In genomic region chr10:79826131-79826495, GRCh38 we compare ENCODE assay signal across 8 cellular contexts. TPM values are rescaled to one million over a fixed set of nuclear protein-coding genes. Genes with fewer than 3 reads are reported as not detected.
A peak's percentile ranks its signal among the peaks of the same experiment; 100 is the strongest.
DNase-seq lines count a peak whose midpoint lies in the region; ATAC-seq, FAIRE-seq and TF ChIP-seq lines count a peak whose summit lies in the region.
"Not testable (repeated sequence)": the region's sequence is repeated elsewhere in the genome, so short reads cannot be mapped to it uniquely, and the experiment has no call there.

No MANE protein-coding gene starts in this region.

- not testable (repeated sequence) for H3K14ac ChIP-seq in IMR-90 (replicated peaks; ENCODE audit: low read depth, low read length)

- DNase-seq in CD8-positive, alpha-beta memory T cell; IMR-90; astrocyte of the cerebellum (ENCODE audit: low read depth); fibroblast of lung (ENCODE audit: low read depth in 2 of 2); thoracic aorta (ENCODE audit: low spot score): not testable (repeated sequence)
- DNase-seq in T-helper 9 cell (peak; percentile 9), pancreas (peak in 4 of 6 donors; percentile 21 to 61 (median 52))

- not testable (repeated sequence) for FAIRE-seq in pancreas (lab: Jason Lieb, UNC)

- not testable (repeated sequence) for H3K4me2 ChIP-seq in IMR-90 (ENCODE audit: low read depth, low read length); fibroblast of lung (ENCODE audit: extremely low read depth, insufficient read depth, low read length)

- not testable (repeated sequence) for H3K56ac ChIP-seq in IMR-90 (ENCODE audit: extremely low read depth, insufficient read depth, low read length)

- not testable (repeated sequence) for TF ChIP-seq POLR2A in IMR-90 (IDR thresholded peaks at IDR 0.05; ENCODE audit: low read depth, low read length)

- not testable (repeated sequence) for H2BK15ac ChIP-seq in IMR-90 (ENCODE audit: low read depth, low read length)

- peak overlapping the region; percentile 83 for H3K9ac ChIP-seq in IMR-90 (ENCODE audit: low read depth, low read length)
- peak overlapping the region; percentile 66 for H3K9ac ChIP-seq in fibroblast of lung (ENCODE audit: insufficient read depth, low read length)
- H3K9ac ChIP-seq in liver (ENCODE audit: low read depth in 1 of 2, low read length in 2 of 2) = not testable (repeated sequence)

- not testable (repeated sequence) for H4K20me1 ChIP-seq in IMR-90 (ENCODE audit: insufficient read depth, low read length); fibroblast of lung (ENCODE audit: control insufficient read depth, extremely low read depth, insufficient read depth, low read length)

- POLR2A ChIA-PET in CD8-positive, alpha-beta memory T cell (lab: Charles Lee); IMR-90 (lab: Charles Lee; ENCODE audit: unreplicated experiment): not testable (repeated sequence)

- peak overlapping the region; percentile 50 for H2BK5ac ChIP-seq in IMR-90 (ENCODE audit: low read depth, low read length, poor library complexity, severe bottlenecking)

- H4K5ac ChIP-seq in IMR-90 (ENCODE audit: low read depth, low read length) = not testable (repeated sequence)

- H2BK120ac ChIP-seq in IMR-90 (ENCODE audit: low read depth, low read length) = not testable (repeated sequence)

- H4K8ac ChIP-seq in IMR-90 (ENCODE audit: low read depth in 2 of 2, low read length in 2 of 2) = not testable (repeated sequence)

- H3K79me2 ChIP-seq in fibroblast of lung (ENCODE audit: control insufficient read depth, insufficient read depth, low read length) = not testable (repeated sequence)

- ATAC-seq in IMR-90 (ENCODE audit: low read depth) = peak; percentile 25; the same call in 1 of the 2 replicates
- not testable (repeated sequence) for ATAC-seq in pancreas; thoracic aorta (ENCODE audit: insufficient number of reproducible peaks, low FRiP score, low read depth)

- H3K9me3 ChIP-seq in CD8-positive, alpha-beta memory T cell (ENCODE audit: low read length); IMR-90 (ENCODE audit: control insufficient read depth, insufficient read depth, low read length); fibroblast of lung (ENCODE audit: control insufficient read depth, insufficient read depth, low read depth, low read length); liver (ENCODE audit: control insufficient read depth in 4 of 4, low read length in 3 of 4); pancreas; thoracic aorta: not testable (repeated sequence)

- not testable (repeated sequence) for H3K9me3 Mint-ChIP-seq in CD8-positive, alpha-beta memory T cell

- H3K27ac ChIP-seq in CD8-positive, alpha-beta memory T cell (ENCODE audit: low read depth, low read length) = peak overlapping the region; percentile 38
- peak overlapping the region; percentile 89 for H3K27ac ChIP-seq in IMR-90 (ENCODE audit: insufficient read depth, low read length)
- H3K27ac ChIP-seq in fibroblast of lung (ENCODE audit: insufficient read depth, low read length) = peak overlapping the region; percentile 61
- H3K27ac ChIP-seq in liver (ENCODE audit: low read depth in 1 of 2, low read length in 2 of 2) = peak overlapping the region; percentile 73 to 75
- peak overlapping the region in 3 of 4 donors; percentile 51 to 88 (median 78) for H3K27ac ChIP-seq in pancreas
- peak overlapping the region; percentile 84 to 89 for H3K27ac ChIP-seq in thoracic aorta

- H2AFZ ChIP-seq in IMR-90 (replicated peaks; ENCODE audit: low read length, poor library complexity); fibroblast of lung (ENCODE audit: low read length): not testable (repeated sequence)

- dilution Hi-C loops in IMR-90 (cut with HindIII; ENCODE audit: low sequenced_read_pairs, unreplicated experiment) = not testable (repeated sequence)

- H2AK9ac ChIP-seq in IMR-90 (replicated peaks; ENCODE audit: low read depth, low read length, poor library complexity) = not testable (repeated sequence)

- not testable (repeated sequence) for H3K18ac ChIP-seq in IMR-90 (ENCODE audit: low read depth, low read length)

- CTCF ChIA-PET in CD8-positive, alpha-beta memory T cell (lab: Charles Lee); IMR-90 (lab: Yijun Ruan, JAX): not testable (repeated sequence)

- H3K4me1 Mint-ChIP-seq in CD8-positive, alpha-beta memory T cell = peaks cover 26 to 40% (median 35%) of the 10 kb centered on the region in 3 donors

- not testable (repeated sequence) for H3K27me3 Mint-ChIP-seq in CD8-positive, alpha-beta memory T cell

- TF ChIP-seq CTCF in IMR-90 (conservative IDR thresholded peaks at IDR 0.05; ENCODE audit: low read depth, low read length); astrocyte of the cerebellum (IDR thresholded peaks at IDR 0.05; ENCODE audit: low read depth, low read length, missing control alignments); fibroblast of lung (conservative IDR thresholded peaks at IDR 0.05 in 1 of 2, IDR thresholded peaks at IDR 0.05 in 1 of 2; ENCODE audit: low read depth in 1 of 2, low read length in 2 of 2); liver (IDR thresholded peaks at IDR 0.05; ENCODE audit: low read depth, low read length, missing input control); pancreas (IDR thresholded peaks at IDR 0.05); thoracic aorta (IDR thresholded peaks at IDR 0.05): not testable (repeated sequence)

- TF ChIP-seq RAD21 in IMR-90 (IDR thresholded peaks at IDR 0.05; ENCODE audit: low read length); liver (IDR thresholded peaks at IDR 0.05): not testable (repeated sequence)

- peak overlapping the region in 7 of 8 donors; percentile 56 to 97 (median 89) for H3K27ac Mint-ChIP-seq in CD8-positive, alpha-beta memory T cell

- H2BK20ac ChIP-seq in IMR-90 (ENCODE audit: low read depth, low read length) = not testable (repeated sequence)

- not testable (repeated sequence) for H3K23ac ChIP-seq in IMR-90 (ENCODE audit: low read depth, low read length)

- not testable (repeated sequence) for H3K4me3 ChIP-seq in CD8-positive, alpha-beta memory T cell (ENCODE audit: low read length)
- H3K4me3 ChIP-seq in IMR-90 (ENCODE audit: insufficient read depth, low read depth, low read length) (peak overlapping the region; percentile 69), astrocyte of the cerebellum (ENCODE audit: low read depth, low read length) (peak overlapping the region; percentile 47), fibroblast of lung (replicated peaks in 1 of 4; ENCODE audit: control extremely low read depth in 1 of 4, insufficient read depth in 1 of 4, low read depth in 3 of 4, low read length in 4 of 4) (peak overlapping the region in 2 of 4 experiments; percentile 26 to 57), liver (ENCODE audit: low read depth in 1 of 3, low read length in 3 of 3) (peak overlapping the region in 1 of 3 donors; percentile 57), pancreas (peak overlapping the region; percentile 33 to 48 (median 38)), thoracic aorta (peak overlapping the region; percentile 72)

- H3K4ac ChIP-seq in IMR-90 (ENCODE audit: low read depth, low read length) = not testable (repeated sequence)

- not testable (repeated sequence) for H3K79me1 ChIP-seq in IMR-90 (ENCODE audit: low read depth in 1 of 2, low read length in 2 of 2)

- not testable (repeated sequence) for H3K4me1 ChIP-seq in CD8-positive, alpha-beta memory T cell (ENCODE audit: insufficient read depth, low read length); IMR-90 (ENCODE audit: control insufficient read depth, insufficient read depth, low read length); fibroblast of lung (ENCODE audit: control insufficient read depth, extremely low read depth, insufficient read depth, low read length); liver (ENCODE audit: control insufficient read depth in 4 of 4, insufficient read depth in 4 of 4, low read length in 3 of 4); pancreas
- H3K4me1 ChIP-seq in thoracic aorta (ENCODE audit: control insufficient read depth in 1 of 2, low read depth in 2 of 2) = peaks cover 9 to 11% of the 10 kb centered on the region in 2 donors

- not testable (repeated sequence) for H3K36me3 Mint-ChIP-seq in CD8-positive, alpha-beta memory T cell

- not testable (repeated sequence) for H3K36me3 ChIP-seq in CD8-positive, alpha-beta memory T cell (ENCODE audit: insufficient read depth, low read length); IMR-90 (ENCODE audit: control insufficient read depth, insufficient read depth, low read length); fibroblast of lung (ENCODE audit: control insufficient read depth, insufficient read depth, low read length); liver (ENCODE audit: control insufficient read depth in 4 of 4, insufficient read depth in 3 of 4, low read depth in 1 of 4, low read length in 3 of 4); pancreas; thoracic aorta

- in situ Hi-C loops in IMR-90 (cut with MboI; ENCODE audit: low sequenced_read_pairs); astrocyte of the cerebellum (cut with HindIII; ENCODE audit: low sequenced_read_pairs): not testable (repeated sequence)

- BruUV-seq in IMR-90 (replicated peaks; lab: Mats Ljungman, UMichigan) = not testable (repeated sequence)

- not testable (repeated sequence) for H3K27me3 ChIP-seq in CD8-positive, alpha-beta memory T cell (ENCODE audit: insufficient read depth, low read length, poor library complexity, severe bottlenecking); IMR-90 (ENCODE audit: control insufficient read depth, insufficient read depth, low read length); fibroblast of lung (ENCODE audit: control insufficient read depth, insufficient read depth, low read length); liver (ENCODE audit: control insufficient read depth in 4 of 4, insufficient read depth in 4 of 4, low read length in 3 of 4); pancreas; thoracic aorta (replicated peaks; ENCODE audit: insufficient read depth)

- no CpG with 5 or more reads among the region's 44 CpGs for WGBS in IMR-90 (ENCODE audit: extremely low coverage in 2 of 2, insufficient read length in 1 of 2), 2 experiments
- WGBS in liver = 0% methylated on average over 35 of the region's 44 CpGs
- 0% methylated on average over 42 of the region's 44 CpGs; no CpG with 5 or more reads in 1 of the 2 donors for WGBS in pancreas, 2 donors

- peak overlapping the region; percentile 85 to 98 (median 86) for H3K4me3 Mint-ChIP-seq in CD8-positive, alpha-beta memory T cell

- intact Hi-C loops in IMR-90 (cut with micrococcal nuclease); pancreas (cut with DNase I): not testable (repeated sequence)

- not testable (repeated sequence) for H4K91ac ChIP-seq in IMR-90 (ENCODE audit: insufficient read depth, low read depth, low read length)

- H2AK5ac ChIP-seq in IMR-90 (ENCODE audit: low read depth, low read length) = not testable (repeated sequence)

- H3K9me1 ChIP-seq in IMR-90 (ENCODE audit: insufficient read depth, low read length) = not testable (repeated sequence)

RNA-seq across cellular contexts. Expression of gene NUTM2E, which starts 0.4 kb away (rescaled TPM):
- total RNA-seq in CD8-positive, alpha-beta memory T cell = under 1 TPM; 0.11 to 0.20 TPM
- not detected for polyA plus RNA-seq in CD8-positive, alpha-beta memory T cell
- total RNA-seq in IMR-90 (2012; rRNA removed) (not detected in 2 replicates), fibroblast of lung (under 0.01 TPM in 1 of 2 replicates, not detected in the other), liver (under 1 TPM in 1 of 2 donors, not detected in 1; 0.08 TPM), pancreas (under 1 TPM in 4 of 6 donors, not detected in 2; 0.06 to 0.24 (median 0.08) TPM), thoracic aorta (not detected)
- polyA plus RNA-seq in IMR-90 (2012; rRNA removed) (not detected in 2 replicates), fibroblast of lung (0.01 TPM in 1 of 2 replicates, not detected in the other), liver (under 1 TPM in 1 of 2 donors, not detected in 1; 0.02 TPM), pancreas (under 1 TPM in 1 of 2 donors, not detected in 1; 0.40 TPM)
- polyA plus RNA-seq in IMR-90 (2012; cell fraction: cytosol; rRNA removed) = not detected in 2 replicates
- polyA plus RNA-seq in IMR-90 (2012; cell fraction: nucleus; rRNA removed; ENCODE audit: low replicate concordance) = 0.05 TPM in 1 of 2 replicates, not detected in the other
- not detected in 2 replicates for polyA plus RNA-seq in fibroblast of lung (2012)
- polyA minus RNA-seq in fibroblast of lung (ENCODE audit: low replicate concordance) = not detected in 2 replicates

Comparison
In these comparisons a context has a peak if more than half of its experiments do, and no peak if none do; other contexts are left out.
1. H3K27ac ChIP-seq: peak in every context shown above with its lines; median percentile 89 in IMR-90; 86 in thoracic aorta; 78 in pancreas; 74 in liver; 61 in fibroblast of lung; 38 in CD8-positive, alpha-beta memory T cell.